ENCODE assay signal across 8 cellular contexts in the genomic region with DNA sequence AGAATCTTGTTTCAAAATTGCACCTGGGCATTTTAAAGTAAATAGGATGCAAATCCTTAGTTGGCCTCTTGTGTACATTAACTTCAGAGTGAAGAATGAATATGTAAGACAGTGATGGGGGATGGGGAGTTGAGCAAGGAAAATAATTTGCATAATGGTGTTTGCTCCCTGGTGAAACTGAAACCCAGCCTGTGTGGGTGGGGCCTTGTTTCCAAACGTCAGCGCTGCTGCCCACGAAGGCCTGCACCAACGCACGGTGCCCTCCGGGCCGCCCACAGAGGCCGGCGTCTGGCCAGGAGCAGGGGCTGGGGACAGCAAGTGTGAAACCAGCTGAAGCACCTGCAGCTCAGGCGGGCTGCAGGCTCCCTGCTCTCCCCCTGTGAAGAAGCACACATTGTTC.
DNase-seq lines count a peak whose midpoint lies in the region; ATAC-seq, FAIRE-seq and TF ChIP-seq lines count a peak whose summit lies in the region.
"Not testable (repeated sequence)": the region's sequence is repeated elsewhere in the genome, so short reads cannot be mapped to it uniquely, and the experiment has no call there.

No MANE protein-coding gene starts in this region.

- not testable (repeated sequence) for H3K4me3 ChIP-seq in mammary epithelial cell (replicated peaks in 1 of 3; ENCODE audit: insufficient read depth in 1 of 3, low read depth in 2 of 3, low read length in 3 of 3); lower lobe of right lung; stomach

- TF ChIP-seq CTCF in mammary epithelial cell (conservative IDR thresholded peaks at IDR 0.05 in 1 of 2, IDR thresholded peaks at IDR 0.05 in 1 of 2; ENCODE audit: extremely low read depth in 1 of 2, insufficient read depth in 1 of 2, low read depth in 1 of 2, low read length in 2 of 2); lower lobe of right lung (IDR thresholded peaks at IDR 0.05); stomach (IDR thresholded peaks at IDR 0.05): not testable (repeated sequence)

- not testable (repeated sequence) for DNase-seq in GM18507 (ENCODE audit: extremely low spot score, insufficient read length, low read depth); mammary epithelial cell; lower lobe of right lung; stomach
- DNase-seq in T-helper 2 cell treated with Interferon-gamma antibody and Interleukin-4, amounts not matched to agents 5 μg/mL and 100 μg/mL, for 36 hours (ENCODE audit: low spot score) = peak; percentile 48

- CTCF ChIA-PET in mammary epithelial cell (lab: Charles Lee; ENCODE audit: low non-redundant PET) = not testable (repeated sequence)

- not testable (repeated sequence) for H3K9me3 ChIP-seq in mammary epithelial cell (replicated peaks; ENCODE audit: insufficient read depth, low read length); lower lobe of right lung; stomach

- in situ Hi-C loops in mammary epithelial cell (cut with MboI; ENCODE audit: low sequenced_read_pairs in 2 of 2) = not testable (repeated sequence)

- not testable (repeated sequence) for H3K4me3 Mint-ChIP-seq in T-helper 2 cell treated with Interferon-gamma antibody and Interleukin-4, amounts not matched to agents 5 μg/mL and 100 μg/mL, for 36 hours

- H3K9me3 Mint-ChIP-seq in T-helper 2 cell treated with Interferon-gamma antibody and Interleukin-4, amounts not matched to agents 5 μg/mL and 100 μg/mL, for 36 hours = not testable (repeated sequence)

- H3K9ac ChIP-seq in mammary epithelial cell (ENCODE audit: insufficient read depth, low read length) = not testable (repeated sequence)

- BruUV-seq in mammary epithelial cell (replicated peaks; lab: Mats Ljungman, UMichigan) = not testable (repeated sequence)

- not testable (repeated sequence) for H3K27me3 ChIP-seq in mammary epithelial cell (ENCODE audit: insufficient read depth, low read length); lower lobe of right lung (ENCODE audit: low read depth); stomach

- FAIRE-seq in GM18507 (lab: Jason Lieb, UNC) = peak; percentile 67

- H3K4me2 ChIP-seq in mammary epithelial cell (ENCODE audit: insufficient read depth, low read depth, low read length) = not testable (repeated sequence)

- TF ChIP-seq POLR2A in stomach (IDR thresholded peaks at IDR 0.05) = not testable (repeated sequence)

- not testable (repeated sequence) for H3K36me3 ChIP-seq in mammary epithelial cell (ENCODE audit: insufficient read depth, low read length); lower lobe of right lung; stomach

- dilution Hi-C loops in mammary epithelial cell (cut with HindIII; ENCODE audit: low sequenced_read_pairs) = not testable (repeated sequence)

- H3K36me3 Mint-ChIP-seq in T-helper 2 cell treated with Interferon-gamma antibody and Interleukin-4, amounts not matched to agents 5 μg/mL and 100 μg/mL, for 36 hours (ENCODE audit: low read depth) = not testable (repeated sequence)

- peak overlapping the region; percentile 65 for H3K27ac Mint-ChIP-seq in T-helper 2 cell treated with Interferon-gamma antibody and Interleukin-4, amounts not matched to agents 5 μg/mL and 100 μg/mL, for 36 hours

- H3K27ac ChIP-seq in mammary epithelial cell (ENCODE audit: insufficient read depth, low read depth, low read length) (peak overlapping the region; percentile 57), lower lobe of right lung (peak overlapping the region; percentile 65), stomach (peak overlapping the region in 3 of 5 donors; percentile 55 to 71 (median 70))

- not testable (repeated sequence) for H3K27me3 Mint-ChIP-seq in T-helper 2 cell treated with Interferon-gamma antibody and Interleukin-4, amounts not matched to agents 5 μg/mL and 100 μg/mL, for 36 hours (ENCODE audit: low read depth)

- intact Hi-C loops in mammary epithelial cell (cut with micrococcal nuclease); lower lobe of right lung (cut with DNase I); stomach (cut with DNase I; ENCODE audit: low total_unique reads): not testable (repeated sequence)

- TF ChIP-seq EP300 in stomach (IDR thresholded peaks at IDR 0.05) = not testable (repeated sequence)

- peak; percentile 89 for ATAC-seq in GM21367 (IDR thresholded peaks at IDR 0.05; ENCODE audit: unreplicated experiment)
- ATAC-seq in HG02884 (IDR thresholded peaks at IDR 0.05; ENCODE audit: unreplicated experiment) = peak; percentile 86
- ATAC-seq in HG03469 (IDR thresholded peaks at IDR 0.05; ENCODE audit: unreplicated experiment) = peak; percentile 66
- ATAC-seq in lower lobe of right lung = peak; percentile 92 to 93

- not testable (repeated sequence) for H3K4me1 ChIP-seq in mammary epithelial cell (ENCODE audit: insufficient read depth, low read length); lower lobe of right lung
- H3K4me1 ChIP-seq in stomach = peaks cover 0 to 18% (median 0%) of the 10 kb centered on the region in 4 donors

- no CpG with 5 or more reads among the region's 10 CpGs for WGBS in mammary epithelial cell (ENCODE audit: low coverage, missing lambda C conversion rate)
- no CpG with 5 or more reads among the region's 10 CpGs for WGBS in stomach, 5 donors

- H4K20me1 ChIP-seq in mammary epithelial cell (ENCODE audit: insufficient read depth, low read length) = not testable (repeated sequence)

- not testable (repeated sequence) for H2AFZ ChIP-seq in mammary epithelial cell (ENCODE audit: low read depth, low read length)

- H3K4me1 Mint-ChIP-seq in T-helper 2 cell treated with Interferon-gamma antibody and Interleukin-4, amounts not matched to agents 5 μg/mL and 100 μg/mL, for 36 hours (ENCODE audit: low read depth) = peaks cover 17% of the 10 kb centered on the region

- peaks cover 73% of the 10 kb centered on the region for H3K79me2 ChIP-seq in mammary epithelial cell (ENCODE audit: insufficient read depth, low read length)
